Comparison of ENCODE assay signal across 8 cellular contexts in genomic region chr14:51776102-51776894, GRCh38.
DNase-seq lines count a peak whose midpoint lies in the region; ATAC-seq and TF ChIP-seq lines count a peak whose summit lies in the region.

No MANE protein-coding gene starts in this region.

- H3K79me2 ChIP-seq in KMS-11 (ENCODE audit: insufficient read depth, low read depth), result no peaks in the 10 kb centered on the region

- TF ChIP-seq POLR2A in GM18505 (IDR thresholded peaks at IDR 0.05; ENCODE audit: borderline replicate concordance, extremely low read depth, insufficient read depth, insufficient read length), result no peak

- peak; percentile 46 for TF ChIP-seq CTCF in KMS-11 (conservative IDR thresholded peaks at IDR 0.05; ENCODE audit: low read depth, low read length)

- no peak for ATAC-seq in GM18505 (IDR thresholded peaks at IDR 0.05; ENCODE audit: unreplicated experiment)

- H3K4me1 ChIP-seq in KMS-11 (ENCODE audit: low read depth, poor library complexity, severe bottlenecking) (peaks cover 10% of the 10 kb centered on the region), SJSA1 (replicated peaks) (peaks cover 3% of the 10 kb centered on the region; the same call in 1 of the 2 replicates)

- no peaks in the 10 kb centered on the region for H3K36me3 ChIP-seq in KMS-11 (ENCODE audit: insufficient read depth)
- no peaks in the 10 kb centered on the region for H3K36me3 ChIP-seq in SJSA1

- H2AFZ ChIP-seq in KMS-11 (ENCODE audit: low read depth), result peak overlapping the region; percentile 34; the same call in 1 of the 2 replicates

- in situ Hi-C loops in T47D (cut with HindIII; ENCODE audit: low pct_unique_long_range_greater_than_20kb, low sequenced_read_pairs), result no loop called here

- peak; percentile 4 for DNase-seq in activated T-cell treated with anti-CD3 and anti-CD28 coated beads for 1 hour (ENCODE audit: low read depth)
- DNase-seq in activated T-cell treated with anti-CD3 and anti-CD28 coated beads for 4 hours, result no peak
- DNase-seq in SJSA1 (ENCODE audit: low read depth in 1 of 2, low spot score in 2 of 2), result peak; percentile 65 to 66
- peak; percentile 56 to 70 for DNase-seq in T47D (ENCODE audit: low read depth in 1 of 2, low spot score in 1 of 2)
- peak; percentile 79 for DNase-seq in iPS-NIHi11 (ENCODE audit: low spot score)
- peak; percentile 55 for DNase-seq in stimulated activated CD4-positive, alpha-beta T cell treated with anti-CD3 and anti-CD28 coated beads, Interleukin-15, amount 100 ng/mL, for 24 hours

- no peaks in the 10 kb centered on the region for H3K27me3 ChIP-seq in KMS-11 (ENCODE audit: insufficient read depth, low read depth)
- H3K27me3 ChIP-seq in SJSA1 (replicated peaks), result no peaks in the 10 kb centered on the region

- H4K20me1 ChIP-seq in KMS-11 (ENCODE audit: insufficient read depth), result no peaks in the 10 kb centered on the region

- no peak overlapping the region for H3K4me3 ChIP-seq in KMS-11 (IDR thresholded peaks at IDR 0.05; ENCODE audit: insufficient read depth, low read depth, low read length)
- H3K4me3 ChIP-seq in SJSA1, result peak overlapping the region; percentile 26

- no peaks in the 10 kb centered on the region for H3K9me3 ChIP-seq in SJSA1 (replicated peaks)

- no peak overlapping the region for H3K4me2 ChIP-seq in KMS-11

- H3K9ac ChIP-seq in KMS-11, result no peak overlapping the region

- no peak overlapping the region for H3K27ac ChIP-seq in KMS-11
- H3K27ac ChIP-seq in SJSA1, result no peak overlapping the region
